26 cellular contexts compared by ENCODE assay signal in the genomic region with DNA sequence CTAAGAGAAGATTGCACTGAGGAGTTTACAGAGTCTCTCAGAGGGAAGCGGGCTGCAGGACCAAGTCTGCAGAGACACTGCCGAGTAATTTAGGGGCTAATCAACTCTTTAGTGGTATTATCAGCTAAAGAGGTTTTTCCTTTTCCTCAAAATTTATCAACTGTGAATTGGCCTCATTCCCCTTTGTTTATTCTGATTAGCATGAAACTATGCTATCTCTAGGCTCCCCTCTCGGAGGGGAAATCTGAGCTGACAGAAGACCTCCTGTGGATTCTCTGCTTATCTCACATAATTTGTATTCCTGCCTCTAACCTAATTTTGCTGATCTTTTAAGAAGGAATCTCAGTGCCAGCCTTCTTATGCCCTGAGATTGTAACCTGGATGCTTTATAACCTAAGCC.
DNase-seq lines count a peak whose midpoint lies in the region; ATAC-seq and TF ChIP-seq lines count a peak whose summit lies in the region.
"Had no signal": no experiment of that assay in that cellular context is flagged by ENCODE, and none has a peak within 500 bp of the region (broad histone marks: within the 10 kb centered on the region; RNA-seq: fewer than 3 reads in every experiment).

No MANE protein-coding gene starts in this region.

- H3K4me3 ChIP-seq in HUES48 (ENCODE audit: low read depth, low read length) (no peak overlapping the region), endodermal cell (ENCODE audit: low read length) (peak overlapping the region; percentile 33), psoas muscle (no peak overlapping the region)
- H3K4me3 ChIP-seq: BLaER1 treated with 17β-estradiol and CSF1 and Interleukin-3, amounts not matched to agents 10 nM and 100 nM; K562; SK-N-MC had no signal

- H3K36me3 ChIP-seq in HUES48 (ENCODE audit: control insufficient read depth, insufficient read depth, low read length) (no peaks in the 10 kb centered on the region; the same call in 1 of the 2 replicates), endodermal cell (ENCODE audit: control insufficient read depth, insufficient read depth, low read length) (no peaks in the 10 kb centered on the region), psoas muscle (ENCODE audit: insufficient read depth in 1 of 2, low read depth in 1 of 2) (no peaks in the 10 kb centered on the region)

- peaks cover 55% of the 10 kb centered on the region for H3K4me1 Mint-ChIP-seq in endodermal cell
- H3K4me1 Mint-ChIP-seq in activated naive CD8-positive, alpha-beta T cell treated with anti-CD3 and anti-CD28 coated beads for 36 hours: no peaks in the 10 kb centered on the region
- H3K4me1 Mint-ChIP-seq: CD4-positive, alpha-beta memory T cell had no signal

- H3K27me3 ChIP-seq in HUES48 (ENCODE audit: control insufficient read depth, insufficient read depth, low read length) (no peaks in the 10 kb centered on the region), endodermal cell (ENCODE audit: control insufficient read depth, insufficient read depth, low read length, poor library complexity, severe bottlenecking) (peaks cover 42% of the 10 kb centered on the region), psoas muscle (ENCODE audit: insufficient read depth in 3 of 3, low read length in 2 of 3) (no peaks in the 10 kb centered on the region)
- H3K27me3 ChIP-seq: BLaER1 treated with 17β-estradiol and CSF1 and Interleukin-3, amounts not matched to agents 10 nM and 100 nM had no signal

- H3K27ac ChIP-seq in HUES48 (ENCODE audit: low read depth, low read length) (peak overlapping the region; percentile 53), endodermal cell (ENCODE audit: low read depth, low read length) (no peak overlapping the region), psoas muscle (no peak overlapping the region)
- H3K27ac ChIP-seq: BLaER1 treated with 17β-estradiol and CSF1 and Interleukin-3, amounts not matched to agents 10 nM and 100 nM; RWPE1; SK-N-MC had no signal

- DNase-seq in endodermal cell (peak; percentile 62), iPS-NIHi7 (ENCODE audit: extremely low spot score) (peak; percentile 31), Ammon's horn (ENCODE audit: low spot score) (no peak), psoas muscle (no peak)
- DNase-seq in activated naive CD8-positive, alpha-beta T cell treated with anti-CD3 and anti-CD28 coated beads for 36 hours: no peak
- DNase-seq: ACHN; Caco-2; CD4-positive, alpha-beta memory T cell; DMS 273 treated with DMSO at 0.1 percent for 48 hours; DND-41; GOT3; MM.1S; NCI-H1048; NCI-H1417 treated with DMSO at 0.1 percent for 48 hours; NCI-H1930; NCI-H226; NCI-H510A treated with DMSO at 0.1 percent for 48 hours; NCI-H748 treated with DMSO at 0.1 percent for 48 hours; SHP77 treated with DMSO at 0.1 percent for 48 hours had no signal

- H3K9me3 Mint-ChIP-seq in endodermal cell: no peaks in the 10 kb centered on the region
- no peaks in the 10 kb centered on the region for H3K9me3 Mint-ChIP-seq in activated naive CD8-positive, alpha-beta T cell treated with anti-CD3 and anti-CD28 coated beads for 36 hours
- H3K9me3 Mint-ChIP-seq: CD4-positive, alpha-beta memory T cell had no signal

- H3K27ac Mint-ChIP-seq in endodermal cell: peak overlapping the region; percentile 54
- H3K27ac Mint-ChIP-seq in activated naive CD8-positive, alpha-beta T cell treated with anti-CD3 and anti-CD28 coated beads for 36 hours: no peak overlapping the region
- H3K27ac Mint-ChIP-seq: CD4-positive, alpha-beta memory T cell had no signal

- H3K9ac ChIP-seq in HUES48 (ENCODE audit: low read depth, low read length): no peak overlapping the region
- H3K9ac ChIP-seq in endodermal cell (ENCODE audit: extremely low read depth, low read length, poor library complexity, severe bottlenecking): no peak overlapping the region
- H3K9ac ChIP-seq: BLaER1 treated with 17β-estradiol and CSF1 and Interleukin-3, amounts not matched to agents 10 nM and 100 nM had no signal

- H3K4me3 Mint-ChIP-seq in endodermal cell: peak overlapping the region; percentile 8
- H3K4me3 Mint-ChIP-seq in activated naive CD8-positive, alpha-beta T cell treated with anti-CD3 and anti-CD28 coated beads for 36 hours: no peak overlapping the region
- H3K4me3 Mint-ChIP-seq: CD4-positive, alpha-beta memory T cell had no signal

- TF ChIP-seq CTCF in endodermal cell (conservative IDR thresholded peaks at IDR 0.05) (no peak), psoas muscle (IDR thresholded peaks at IDR 0.05) (no peak)

- no peaks in the 10 kb centered on the region for H3K9me3 ChIP-seq in HUES48 (ENCODE audit: control insufficient read depth, insufficient read depth, low read length)
- no peaks in the 10 kb centered on the region for H3K9me3 ChIP-seq in endodermal cell (ENCODE audit: control insufficient read depth, low read length)
- H3K9me3 ChIP-seq in psoas muscle: no peaks in the 10 kb centered on the region
- H3K9me3 ChIP-seq: BLaER1 treated with 17β-estradiol and CSF1 and Interleukin-3, amounts not matched to agents 10 nM and 100 nM; Caco-2 had no signal

- H3K4me1 ChIP-seq in HUES48 (ENCODE audit: control insufficient read depth, insufficient read depth, low read length): peaks cover 16% of the 10 kb centered on the region
- H3K4me1 ChIP-seq in endodermal cell (ENCODE audit: control insufficient read depth, insufficient read depth, low read length): peaks cover 11% of the 10 kb centered on the region
- H3K4me1 ChIP-seq in psoas muscle: no peaks in the 10 kb centered on the region
- H3K4me1 ChIP-seq: BLaER1 treated with 17β-estradiol and CSF1 and Interleukin-3, amounts not matched to agents 10 nM and 100 nM; Caco-2 had no signal

- 7 to 41% methylated on average over 3 of the region's 3 CpGs for WGBS in endodermal cell (ENCODE audit: insufficient coverage in 1 of 2, insufficient read length in 1 of 2), 2 experiments
- WGBS in psoas muscle, 3 donors: 79 to 89% (median 80%) methylated on average over 3 of the region's 3 CpGs

- intact Hi-C loops in psoas muscle (cut with DNase I): no loop called here

- peaks cover 7% of the 10 kb centered on the region for H3K27me3 Mint-ChIP-seq in endodermal cell (ENCODE audit: insufficient read depth)
- H3K27me3 Mint-ChIP-seq in activated naive CD8-positive, alpha-beta T cell treated with anti-CD3 and anti-CD28 coated beads for 36 hours: no peaks in the 10 kb centered on the region

- ATAC-seq in GM18870 (IDR thresholded peaks at IDR 0.05; ENCODE audit: unreplicated experiment) (no peak), psoas muscle (no peak)
- ATAC-seq: HepG2, K562 had no signal

- peaks cover 5% of the 10 kb centered on the region for H3K36me3 Mint-ChIP-seq in endodermal cell (ENCODE audit: low read depth)
- H3K36me3 Mint-ChIP-seq in activated naive CD8-positive, alpha-beta T cell treated with anti-CD3 and anti-CD28 coated beads for 36 hours: no peaks in the 10 kb centered on the region
- H3K36me3 Mint-ChIP-seq: CD4-positive, alpha-beta memory T cell had no signal

Comparison
In these comparisons a context has a peak if more than half of its experiments do, and no peak if none do; other contexts are left out.
1. DNase-seq: peak in endodermal cell (single experiment) and iPS-NIHi7 (single experiment); none in Ammon's horn (single experiment), activated naive CD8-positive, alpha-beta T cell treated with anti-CD3 and anti-CD28 coated beads for 36 hours (single experiment) and psoas muscle (0 of 2).